Comparison of ENCODE assay signal across 16 cellular contexts in the genomic region with DNA sequence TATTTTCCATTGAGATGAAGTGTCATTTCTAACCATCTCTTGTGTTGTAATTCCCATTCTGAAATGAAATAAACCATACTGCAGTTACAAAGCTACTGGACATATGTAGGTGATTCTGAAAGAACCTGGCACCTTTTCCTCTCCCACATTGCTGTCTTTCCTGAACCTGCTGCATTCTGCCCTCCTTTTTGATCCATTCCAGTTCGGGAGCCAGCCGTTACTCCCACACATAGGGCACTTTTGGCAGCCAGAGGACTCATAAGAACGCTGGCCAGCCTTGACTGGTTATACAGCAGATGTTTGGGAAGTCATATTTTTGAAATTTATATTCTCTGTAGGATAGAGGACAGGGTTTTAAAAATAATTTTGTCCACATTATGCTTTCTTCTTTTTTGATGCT.
DNase-seq lines count a peak whose midpoint lies in the region; TF ChIP-seq lines count a peak whose summit lies in the region.
"Had no signal": no experiment of that assay in that cellular context is flagged by ENCODE, and none has a peak within 500 bp of the region (broad histone marks: within the 10 kb centered on the region; RNA-seq: fewer than 3 reads in every experiment).

No MANE protein-coding gene starts in this region.

- H3K4me2 ChIP-seq in neural progenitor cell: no peak overlapping the region
- H3K4me2 ChIP-seq: A549 had no signal

- no peak overlapping the region for H3K4me3 Mint-ChIP-seq in activated CD4-positive, alpha-beta T cell treated with anti-CD3 and anti-CD28 coated beads, Interleukin-2, amount 10 ng/mL, durations not matched to agents 7 days and 5 days
- no peak overlapping the region for H3K4me3 Mint-ChIP-seq in neural progenitor cell
- H3K4me3 Mint-ChIP-seq in activated CD4-positive, alpha-beta memory T cell treated with anti-CD3 and anti-CD28 coated beads, Interleukin-2, amount 10 ng/mL, durations not matched to agents 7 days and 5 days: no peak overlapping the region
- H3K4me3 Mint-ChIP-seq: CD4-positive, alpha-beta T cell; H9 had no signal

- H3K9me3 ChIP-seq in neural progenitor cell (ENCODE audit: low read depth): no peaks in the 10 kb centered on the region
- H3K9me3 ChIP-seq: A549, Caco-2 had no signal

- POLR2A ChIA-PET in activated CD4-positive, alpha-beta T cell treated with anti-CD3 and anti-CD28 coated beads, Interleukin-2, amount 10 ng/mL, durations not matched to agents 7 days and 5 days (lab: Charles Lee): no interaction called here
- POLR2A ChIA-PET in activated CD4-positive, alpha-beta memory T cell treated with anti-CD3 and anti-CD28 coated beads, Interleukin-2, amount 10 ng/mL, durations not matched to agents 7 days and 5 days (lab: Charles Lee): no interaction called here

- peaks cover 7% of the 10 kb centered on the region for H3K9me3 Mint-ChIP-seq in activated CD4-positive, alpha-beta T cell treated with anti-CD3 and anti-CD28 coated beads, Interleukin-2, amount 10 ng/mL, durations not matched to agents 7 days and 5 days
- H3K9me3 Mint-ChIP-seq in neural progenitor cell: peaks cover 3% of the 10 kb centered on the region
- peaks cover 11% of the 10 kb centered on the region for H3K9me3 Mint-ChIP-seq in activated CD4-positive, alpha-beta memory T cell treated with anti-CD3 and anti-CD28 coated beads, Interleukin-2, amount 10 ng/mL, durations not matched to agents 7 days and 5 days

- DNase-seq in NCI-H1694 treated with DMSO at 0.1 percent for 48 hours (lab: John Stamatoyannopoulos, UW) (peak; percentile 36), NCI-H1694 (lab: John Stamatoyannopoulos, UW) (no peak), cerebellum (ENCODE audit: low spot score) (peak; percentile 69), posterior cingulate gyrus (peak in 6 of 10 donors; percentile 6 to 75 (median 47)), neural progenitor cell (ENCODE audit: low spot score) (no peak)
- no peak for DNase-seq in activated CD4-positive, alpha-beta T cell treated with anti-CD3 and anti-CD28 coated beads, Interleukin-2, amount 10 ng/mL, durations not matched to agents 7 days and 5 days
- DNase-seq in activated CD4-positive, alpha-beta memory T cell treated with anti-CD3 and anti-CD28 coated beads, Interleukin-2, amount 10 ng/mL, durations not matched to agents 7 days and 5 days: no peak
- DNase-seq: AML-193; Caco-2; CD4-positive, alpha-beta T cell; DMS79 treated with DMSO at 0.1 percent for 48 hours; H9 had no signal

- no peaks in the 10 kb centered on the region for H3F3A ChIP-seq in neural progenitor cell (ENCODE audit: low read depth)

- no peak overlapping the region for H2AFZ ChIP-seq in neural progenitor cell (replicated peaks)

- H3K36me3 Mint-ChIP-seq in activated CD4-positive, alpha-beta T cell treated with anti-CD3 and anti-CD28 coated beads, Interleukin-2, amount 10 ng/mL, durations not matched to agents 7 days and 5 days (ENCODE audit: low read depth): no peaks in the 10 kb centered on the region
- H3K36me3 Mint-ChIP-seq in neural progenitor cell: no peaks in the 10 kb centered on the region
- H3K36me3 Mint-ChIP-seq in activated CD4-positive, alpha-beta memory T cell treated with anti-CD3 and anti-CD28 coated beads, Interleukin-2, amount 10 ng/mL, durations not matched to agents 7 days and 5 days (ENCODE audit: low read depth): no peaks in the 10 kb centered on the region

- no peak overlapping the region for H3K4me3 ChIP-seq in neural progenitor cell
- H3K4me3 ChIP-seq: A549, GM12878 had no signal

- intact Hi-C loops in posterior cingulate gyrus (cut with DNase I): no loop called here

- no peak overlapping the region for H3K9ac ChIP-seq in neural progenitor cell

- no peak for TF ChIP-seq CTCF in neural progenitor cell (IDR thresholded peaks at IDR 0.05)

- no peaks in the 10 kb centered on the region for H3K27me3 ChIP-seq in neural progenitor cell

- no peaks in the 10 kb centered on the region for H4K20me1 ChIP-seq in neural progenitor cell (ENCODE audit: low read depth)

- H3K27ac Mint-ChIP-seq in activated CD4-positive, alpha-beta T cell treated with anti-CD3 and anti-CD28 coated beads, Interleukin-2, amount 10 ng/mL, durations not matched to agents 7 days and 5 days: no peak overlapping the region
- H3K27ac Mint-ChIP-seq in neural progenitor cell: no peak overlapping the region
- no peak overlapping the region for H3K27ac Mint-ChIP-seq in activated CD4-positive, alpha-beta memory T cell treated with anti-CD3 and anti-CD28 coated beads, Interleukin-2, amount 10 ng/mL, durations not matched to agents 7 days and 5 days
- H3K27ac Mint-ChIP-seq: CD4-positive, alpha-beta T cell; H9 had no signal

- CTCF ChIA-PET in activated CD4-positive, alpha-beta T cell treated with anti-CD3 and anti-CD28 coated beads, Interleukin-2, amount 10 ng/mL, durations not matched to agents 7 days and 5 days (lab: Charles Lee): no interaction called here
- CTCF ChIA-PET in activated CD4-positive, alpha-beta memory T cell treated with anti-CD3 and anti-CD28 coated beads, Interleukin-2, amount 10 ng/mL, durations not matched to agents 7 days and 5 days (lab: Charles Lee): no interaction called here

- H3K27ac ChIP-seq in neural progenitor cell: no peak overlapping the region
- H3K27ac ChIP-seq: 22Rv1, A549, C4-2B had no signal

- no peaks in the 10 kb centered on the region for H3K27me3 Mint-ChIP-seq in activated CD4-positive, alpha-beta T cell treated with anti-CD3 and anti-CD28 coated beads, Interleukin-2, amount 10 ng/mL, durations not matched to agents 7 days and 5 days
- H3K27me3 Mint-ChIP-seq in neural progenitor cell (ENCODE audit: insufficient read depth, low read depth): no peaks in the 10 kb centered on the region
- no peaks in the 10 kb centered on the region for H3K27me3 Mint-ChIP-seq in activated CD4-positive, alpha-beta memory T cell treated with anti-CD3 and anti-CD28 coated beads, Interleukin-2, amount 10 ng/mL, durations not matched to agents 7 days and 5 days
- H3K27me3 Mint-ChIP-seq: CD4-positive, alpha-beta T cell had no signal

- no peaks in the 10 kb centered on the region for H3K4me1 Mint-ChIP-seq in activated CD4-positive, alpha-beta T cell treated with anti-CD3 and anti-CD28 coated beads, Interleukin-2, amount 10 ng/mL, durations not matched to agents 7 days and 5 days
- no peaks in the 10 kb centered on the region for H3K4me1 Mint-ChIP-seq in neural progenitor cell
- H3K4me1 Mint-ChIP-seq in activated CD4-positive, alpha-beta memory T cell treated with anti-CD3 and anti-CD28 coated beads, Interleukin-2, amount 10 ng/mL, durations not matched to agents 7 days and 5 days: no peaks in the 10 kb centered on the region
- H3K4me1 Mint-ChIP-seq: H9 had no signal

- H3K79me2 ChIP-seq in neural progenitor cell (ENCODE audit: low read depth): no peaks in the 10 kb centered on the region

- no peaks in the 10 kb centered on the region for H3K4me1 ChIP-seq in neural progenitor cell
- H3K4me1 ChIP-seq: A549, Caco-2 had no signal

- no peaks in the 10 kb centered on the region for H3K36me3 ChIP-seq in neural progenitor cell

Comparison
In these comparisons a context has a peak if more than half of its experiments do, and no peak if none do; other contexts are left out.
1. DNase-seq: peak in NCI-H1694 treated with DMSO at 0.1 percent for 48 hours (single experiment), cerebellum (single experiment) and posterior cingulate gyrus (6 of 10); none in NCI-H1694 (single experiment), activated CD4-positive, alpha-beta T cell treated with anti-CD3 and anti-CD28 coated beads, Interleukin-2, amount 10 ng/mL, durations not matched to agents 7 days and 5 days (single experiment), neural progenitor cell (single experiment) and activated CD4-positive, alpha-beta memory T cell treated with anti-CD3 and anti-CD28 coated beads, Interleukin-2, amount 10 ng/mL, durations not matched to agents 7 days and 5 days (single experiment).